Comparison of ENCODE assay signal across 21 cellular contexts in the genomic region with DNA sequence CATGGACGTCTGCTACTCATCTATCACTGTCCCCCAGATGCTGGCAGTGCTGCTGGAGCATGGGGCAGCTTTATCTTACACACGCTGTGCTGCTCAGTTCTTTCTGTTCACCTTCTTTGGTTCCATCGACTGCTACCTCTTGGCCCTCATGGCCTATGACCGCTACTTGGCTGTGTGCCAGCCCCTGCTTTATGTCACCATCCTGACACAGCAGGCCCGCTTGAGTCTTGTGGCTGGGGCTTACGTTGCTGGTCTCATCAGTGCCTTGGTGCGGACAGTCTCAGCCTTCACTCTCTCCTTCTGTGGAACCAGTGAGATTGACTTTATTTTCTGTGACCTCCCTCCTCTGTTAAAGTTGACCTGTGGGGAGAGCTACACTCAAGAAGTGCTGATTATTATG. TPM values are rescaled to one million over a fixed set of nuclear protein-coding genes. Genes with fewer than 3 reads are reported as not detected.
DNase-seq lines count a peak whose midpoint lies in the region; TF ChIP-seq lines count a peak whose summit lies in the region.
"Had no signal": no experiment of that assay in that cellular context is flagged by ENCODE, and none has a peak within 500 bp of the region (broad histone marks: within the 10 kb centered on the region; RNA-seq: fewer than 3 reads in every experiment).

No MANE protein-coding gene starts in this region.

- no peak for TF ChIP-seq CTCF in dorsolateral prefrontal cortex (IDR thresholded peaks at IDR 0.05 in 54 of 56, conservative IDR thresholded peaks at IDR 0.05 in 2 of 56; ENCODE audit: low read depth in 1 of 56, partially characterized antibody in 56 of 56)

- no peak overlapping the region for H3K4me3 ChIP-seq in dorsolateral prefrontal cortex

- no peak for TF ChIP-seq RAD21 in Ishikawa (IDR thresholded peaks at IDR 0.05; ENCODE audit: low read depth)

- peak; percentile 2 for DNase-seq in activated CD4-positive, alpha-beta T cell treated with anti-CD3 and anti-CD28 coated beads for 48 hours
- DNase-seq in activated CD4-positive, alpha-beta T cell treated with anti-CD3 and anti-CD28 coated beads, Interleukin-2, amount 50 U/mL, for 48 hours, result no peak
- peak; percentile 2 for DNase-seq in NCI-H748 treated with DMSO at 0.1 percent for 48 hours (lab: John Stamatoyannopoulos, UW)
- DNase-seq in erythroblast (lab: John Stamatoyannopoulos, UW), result peak; percentile 3 to 22
- no peak for DNase-seq in dorsolateral prefrontal cortex
- no peak for DNase-seq in NCI-H1436 (lab: John Stamatoyannopoulos, UW)
- DNase-seq: ACHN; Calu3; CD4-positive, CD25-positive, alpha-beta regulatory T cell; DMS79; H7; NCI-H1092; NCI-H1694 treated with DMSO at 0.1 percent for 48 hours; NCI-H2171; T-helper 1 cell had no signal

- no peak for TF ChIP-seq EP300 in Ishikawa (IDR thresholded peaks at IDR 0.05; ENCODE audit: borderline replicate concordance)

- intact Hi-C loops in dorsolateral prefrontal cortex (cut with DNase I), result no loop called here

- H3K27ac ChIP-seq in dorsolateral prefrontal cortex, result peak overlapping the region in 3 of 59 donors; percentile 11 to 26 (median 26)
- H3K27ac ChIP-seq: KMS-11 had no signal

- TF ChIP-seq POLR2A in erythroblast (IDR thresholded peaks at IDR 0.05; ENCODE audit: low read length), result no peak

- no peaks in the 10 kb centered on the region for H3K27me3 ChIP-seq in dorsolateral prefrontal cortex

TF ChIP-seq in Ishikawa, 13 proteins besides CTCF, POLR2A, EP300 and RAD21:
- TF ChIP-seq NFIC (IDR thresholded peaks at IDR 0.05) (peak; percentile 53), TAF1 (IDR thresholded peaks at IDR 0.05; ENCODE audit: low read depth) (no peak)

RNA-seq across cellular contexts. Expression of gene OR9Q2, which starts 9.2 kb away (rescaled TPM):
- under 1 TPM in 14 of 120 experiments, not detected in 106; 0.13 to 0.56 (median 0.30) TPM for total RNA-seq in dorsolateral prefrontal cortex
- total RNA-seq: Calu3; CD4-positive, CD25-positive, alpha-beta regulatory T cell; G401; H7; M059J; NCI-H460; SK-MEL-5 had no signal

RNA-seq across cellular contexts. Expression of gene OR1S2, which starts 24.3 kb away (rescaled TPM):
- total RNA-seq in dorsolateral prefrontal cortex, result not detected
- total RNA-seq: Calu3; CD4-positive, CD25-positive, alpha-beta regulatory T cell; G401; H7; M059J; NCI-H460; SK-MEL-5 had no signal

RNA-seq across cellular contexts. Expression of gene OR1S1, which starts 32.9 kb away (rescaled TPM):
- total RNA-seq in dorsolateral prefrontal cortex, result under 1 TPM in 1 of 120 experiments, not detected in 119; 0.73 TPM
- total RNA-seq: Calu3; CD4-positive, CD25-positive, alpha-beta regulatory T cell; G401; H7; M059J; NCI-H460; SK-MEL-5 had no signal

RNA-seq across cellular contexts. Expression of gene OR10Q1, which starts 49.1 kb away (rescaled TPM):
- not detected for total RNA-seq in dorsolateral prefrontal cortex
- total RNA-seq: Calu3; CD4-positive, CD25-positive, alpha-beta regulatory T cell; G401; H7; M059J; NCI-H460; SK-MEL-5 had no signal

RNA-seq across cellular contexts. Expression of gene OR9I1, which starts 54.3 kb away (rescaled TPM):
- total RNA-seq in dorsolateral prefrontal cortex, result not detected
- total RNA-seq: Calu3; CD4-positive, CD25-positive, alpha-beta regulatory T cell; G401; H7; M059J; NCI-H460; SK-MEL-5 had no signal

Comparison
In these comparisons a context has a peak if more than half of its experiments do, and no peak if none do; other contexts are left out.
1. DNase-seq: peak in activated CD4-positive, alpha-beta T cell treated with anti-CD3 and anti-CD28 coated beads for 48 hours (single experiment), NCI-H748 treated with DMSO at 0.1 percent for 48 hours (single experiment) and erythroblast (2 of 2); none in activated CD4-positive, alpha-beta T cell treated with anti-CD3 and anti-CD28 coated beads, Interleukin-2, amount 50 U/mL, for 48 hours (0 of 2), dorsolateral prefrontal cortex (0 of 10) and NCI-H1436 (single experiment).